Comparison of ENCODE assay signal across 1 cellular context in genomic region chr11:45754261-45754709, GRCh38.
TF ChIP-seq lines count a peak whose summit lies in the region.

No MANE protein-coding gene starts in this region.

TF ChIP-seq in SK-N-SH, 30 proteins besides CTCF, POLR2A, EP300 and RAD21:
- TF ChIP-seq POLR2AphosphoS5 (IDR thresholded peaks at IDR 0.05; ENCODE audit: low read depth, low read length) (no peak), CHD2 (IDR thresholded peaks at IDR 0.05; ENCODE audit: low read length, partially characterized antibody) (no peak), NFIC (IDR thresholded peaks at IDR 0.05; ENCODE audit: borderline replicate concordance) (no peak)
